In the genomic region with DNA sequence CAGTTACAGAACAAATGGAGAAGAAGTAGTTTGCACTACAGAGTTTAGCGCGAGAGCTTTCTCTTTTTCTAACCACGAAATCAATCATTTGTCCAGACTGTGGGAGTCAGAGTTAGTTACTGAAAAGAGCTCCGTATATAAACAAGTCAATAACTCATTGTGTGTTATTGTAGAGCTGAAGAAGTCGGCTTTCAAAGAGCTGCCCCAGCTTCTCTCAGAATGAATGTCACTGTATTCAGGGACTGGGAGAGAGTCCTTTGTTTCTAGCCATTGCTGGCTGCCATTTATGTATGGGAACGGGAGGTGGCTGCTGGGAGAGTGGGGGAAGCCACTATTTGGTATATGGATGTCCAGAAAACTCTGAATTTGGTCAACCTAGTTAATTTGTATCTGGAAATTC, we compare ENCODE assay signal across 23 cellular contexts.
A peak's percentile ranks its signal among the peaks of the same experiment; 100 is the strongest.
DNase-seq lines count a peak whose midpoint lies in the region; ATAC-seq and TF ChIP-seq lines count a peak whose summit lies in the region.
"Had no signal": no experiment of that assay in that cellular context is flagged by ENCODE, and none has a peak within 500 bp of the region (broad histone marks: within the 10 kb centered on the region; RNA-seq: fewer than 3 reads in every experiment).

No MANE protein-coding gene starts in this region.

- POLR2A ChIA-PET in A673 (lab: Charles Lee; ENCODE audit: low non-redundant PET), result no interaction called here

- peaks cover 15% of the 10 kb centered on the region for H3K4me1 Mint-ChIP-seq in nephron progenitor cell
- H3K4me1 Mint-ChIP-seq in activated T-helper 17 cell treated with anti-CD3 and anti-CD28 coated beads, Interleukin-2, amount 50 U/mL, for 72 hours, result no peaks in the 10 kb centered on the region
- no peaks in the 10 kb centered on the region for H3K4me1 Mint-ChIP-seq in T-helper 2 cell treated with Interferon-gamma antibody and Interleukin-4, amounts not matched to agents 5 μg/mL and 100 μg/mL, for 36 hours (ENCODE audit: low read depth)
- H3K4me1 Mint-ChIP-seq: memory B cell had no signal

- H3K36me3 Mint-ChIP-seq in nephron progenitor cell (ENCODE audit: low read depth), result no peaks in the 10 kb centered on the region
- no peaks in the 10 kb centered on the region for H3K36me3 Mint-ChIP-seq in activated T-helper 17 cell treated with anti-CD3 and anti-CD28 coated beads, Interleukin-2, amount 50 U/mL, for 72 hours (ENCODE audit: low read depth)
- H3K36me3 Mint-ChIP-seq in T-helper 2 cell treated with Interferon-gamma antibody and Interleukin-4, amounts not matched to agents 5 μg/mL and 100 μg/mL, for 36 hours (ENCODE audit: low read depth), result no peaks in the 10 kb centered on the region
- H3K36me3 Mint-ChIP-seq: memory B cell had no signal

- BruUV-seq in A673 (replicated peaks; lab: Mats Ljungman, UMichigan), result no TSS peak

- intact Hi-C loops in A673 (cut with micrococcal nuclease; ENCODE audit: unreplicated experiment), result no loop called here

- no peaks in the 10 kb centered on the region for H3K9me3 ChIP-seq in A673 (ENCODE audit: low read depth, low read length, poor library complexity, severe bottlenecking)
- H3K9me3 ChIP-seq: ovary, upper lobe of left lung had no signal

- H3K36me3 ChIP-seq in A673 (ENCODE audit: insufficient read depth, low read length, poor library complexity, severe bottlenecking), result no peaks in the 10 kb centered on the region
- H3K36me3 ChIP-seq: ovary, upper lobe of left lung had no signal

- peak; percentile 13 for DNase-seq in Ammon's horn (ENCODE audit: low spot score)
- DNase-seq in NCI-H146 (lab: John Stamatoyannopoulos, UW), result peak; percentile 49
- peak; percentile 12 for DNase-seq in amniotic epithelial cell (ENCODE audit: low read depth)
- peak; percentile 8 for DNase-seq in nephron progenitor cell
- DNase-seq in A673 (ENCODE audit: low spot score), result no peak
- DNase-seq in activated effector memory CD4-positive, alpha-beta T cell treated with Interleukin-2 at 50 U/mL for 16 hours, result no peak
- DNase-seq in T-helper 2 cell treated with Interferon-gamma antibody and Interleukin-4, amounts not matched to agents 5 μg/mL and 100 μg/mL, for 36 hours (ENCODE audit: low spot score), result no peak
- DNase-seq: ACHN; activated CD4-positive, alpha-beta T cell treated with anti-CD3 and anti-CD28 coated beads, Interleukin-2, amount 50 U/mL, for 4 hours; activated CD8-positive, alpha-beta memory T cell treated with anti-CD3 and anti-CD28 coated beads, Interleukin-2, amount 50 U/mL, for 48 hours; cortex of kidney; glutamatergic neuron; HCEC 1CT; NCI-H1436 treated with DMSO at 0.1 percent for 48 hours; NCI-H510A treated with DMSO at 0.1 percent for 48 hours; ovary; stimulated activated CD4-positive, alpha-beta T cell treated with anti-CD3 and anti-CD28 coated beads, Interleukin-15, amount 100 ng/mL, for 24 hours; T-helper 9 cell; upper lobe of left lung had no signal

- H3K27me3 ChIP-seq in A673 (replicated peaks; ENCODE audit: insufficient read depth, low read depth, low read length, poor library complexity), result no peaks in the 10 kb centered on the region
- H3K27me3 ChIP-seq: ovary, upper lobe of left lung had no signal

- no peak overlapping the region for H3K4me3 Mint-ChIP-seq in nephron progenitor cell
- no peak overlapping the region for H3K4me3 Mint-ChIP-seq in activated T-helper 17 cell treated with anti-CD3 and anti-CD28 coated beads, Interleukin-2, amount 50 U/mL, for 72 hours
- H3K4me3 Mint-ChIP-seq in T-helper 2 cell treated with Interferon-gamma antibody and Interleukin-4, amounts not matched to agents 5 μg/mL and 100 μg/mL, for 36 hours, result no peak overlapping the region
- H3K4me3 Mint-ChIP-seq: memory B cell had no signal

- no peak for ATAC-seq in activated T-helper 17 cell treated with anti-CD3 and anti-CD28 coated beads, Interleukin-2, amount 50 U/mL, for 72 hours (replicated peaks)
- ATAC-seq: sciatic nerve had no signal

- H3K27ac Mint-ChIP-seq in nephron progenitor cell, result peak overlapping the region; percentile 88
- no peak overlapping the region for H3K27ac Mint-ChIP-seq in activated T-helper 17 cell treated with anti-CD3 and anti-CD28 coated beads, Interleukin-2, amount 50 U/mL, for 72 hours
- H3K27ac Mint-ChIP-seq in T-helper 2 cell treated with Interferon-gamma antibody and Interleukin-4, amounts not matched to agents 5 μg/mL and 100 μg/mL, for 36 hours, result no peak overlapping the region
- H3K27ac Mint-ChIP-seq: memory B cell had no signal

- no peaks in the 10 kb centered on the region for H3K4me1 ChIP-seq in A673 (ENCODE audit: insufficient read depth, low read length, poor library complexity, severe bottlenecking)
- H3K4me1 ChIP-seq: upper lobe of left lung had no signal

- no peak overlapping the region for H3K4me3 ChIP-seq in A673 (ENCODE audit: low read depth, low read length, poor library complexity, severe bottlenecking)
- H3K4me3 ChIP-seq: ovary, upper lobe of left lung had no signal

- peaks cover 6% of the 10 kb centered on the region for H3K27me3 Mint-ChIP-seq in nephron progenitor cell (ENCODE audit: low read depth, poor library complexity)
- peaks cover 5% of the 10 kb centered on the region for H3K27me3 Mint-ChIP-seq in activated T-helper 17 cell treated with anti-CD3 and anti-CD28 coated beads, Interleukin-2, amount 50 U/mL, for 72 hours
- H3K27me3 Mint-ChIP-seq in T-helper 2 cell treated with Interferon-gamma antibody and Interleukin-4, amounts not matched to agents 5 μg/mL and 100 μg/mL, for 36 hours (ENCODE audit: low read depth), result no peaks in the 10 kb centered on the region

- H3K27ac ChIP-seq in A673 (ENCODE audit: low read depth, low read length, poor library complexity, severe bottlenecking), result no peak overlapping the region
- H3K27ac ChIP-seq: ovary, RWPE1, upper lobe of left lung had no signal

- no peaks in the 10 kb centered on the region for H3K9me3 Mint-ChIP-seq in nephron progenitor cell
- no peaks in the 10 kb centered on the region for H3K9me3 Mint-ChIP-seq in activated T-helper 17 cell treated with anti-CD3 and anti-CD28 coated beads, Interleukin-2, amount 50 U/mL, for 72 hours
- no peaks in the 10 kb centered on the region for H3K9me3 Mint-ChIP-seq in T-helper 2 cell treated with Interferon-gamma antibody and Interleukin-4, amounts not matched to agents 5 μg/mL and 100 μg/mL, for 36 hours
- H3K9me3 Mint-ChIP-seq: memory B cell had no signal

- TF ChIP-seq CTCF in nephron progenitor cell (IDR thresholded peaks at IDR 0.05) (no peak), A673 (conservative IDR thresholded peaks at IDR 0.05; ENCODE audit: low read depth, low read length) (no peak)

- CTCF ChIA-PET in A673 (lab: Charles Lee), result no interaction called here

Comparison
In these comparisons a context has a peak if more than half of its experiments do, and no peak if none do; other contexts are left out.
1. DNase-seq: peak in Ammon's horn (single experiment), NCI-H146 (single experiment), amniotic epithelial cell (single experiment) and nephron progenitor cell (single experiment); none in A673 (single experiment), activated effector memory CD4-positive, alpha-beta T cell treated with Interleukin-2 at 50 U/mL for 16 hours (single experiment) and T-helper 2 cell treated with Interferon-gamma antibody and Interleukin-4, amounts not matched to agents 5 μg/mL and 100 μg/mL, for 36 hours (single experiment).